In genomic region chr21:42892931-42893660, GRCh38 we compare ENCODE assay signal across 1 cellular context.
A peak's percentile ranks its signal among the peaks of the same experiment; 100 is the strongest.
TF ChIP-seq lines count a peak whose summit lies in the region.

Gene NDUFV3, plus strand, starts transcription at chr21:42893309. Its CDS starts 25 bp downstream, at chr21:42893334.

TF ChIP-seq in HepG2, 621 proteins besides CTCF, POLR2A, EP300 and RAD21 (continued from another document and continues in another):
- TF ChIP-seq SKIL (CRISPR knock-in tag; IDR thresholded peaks at IDR 0.05; ENCODE audit: borderline replicate concordance) (no peak), NFE2L2 (IDR thresholded peaks at IDR 0.05; ENCODE audit: low read length) (no peak), LCORL (IDR thresholded peaks at IDR 0.05) (no peak), LCORL (CRISPR knock-in tag; IDR thresholded peaks at IDR 0.05) (peak; percentile 51), ZNF235 (CRISPR knock-in tag; IDR thresholded peaks at IDR 0.05; ENCODE audit: borderline replicate concordance) (peak; percentile 90; the same call in 1 of the 2 replicates), SATB2 (CRISPR knock-in tag; IDR thresholded peaks at IDR 0.05) (no peak), POLR2AphosphoS5 (IDR thresholded peaks at IDR 0.05; ENCODE audit: low read depth, low read length) (peak; percentile 89), ZBTB44 (CRISPR knock-in tag; IDR thresholded peaks at IDR 0.05) (0 out of 2 replicates have a peak, but pooled peaks have one; percentile 44), MAFK (conservative IDR thresholded peaks at IDR 0.05 in 1 of 2, IDR thresholded peaks at IDR 0.05 in 1 of 2; ENCODE audit: low read length in 2 of 2) (no peak), NR3C1 (CRISPR knock-in tag; IDR thresholded peaks at IDR 0.05) (no peak), REPIN1 (CRISPR knock-in tag; IDR thresholded peaks at IDR 0.05; ENCODE audit: borderline replicate concordance, low read depth) (peak; percentile 25; the same call in 1 of the 2 replicates), SNAPC2 (CRISPR knock-in tag; IDR thresholded peaks at IDR 0.05) (peak; percentile 61; the same call in 1 of the 2 replicates), ZFP1 (CRISPR knock-in tag; IDR thresholded peaks at IDR 0.05) (no peak), ZNF367 (CRISPR knock-in tag; IDR thresholded peaks at IDR 0.05; ENCODE audit: borderline replicate concordance) (peak; percentile 66; the same call in 1 of the 2 replicates), NR2F6 (IDR thresholded peaks at IDR 0.05) (no peak), NR2F6 (CRISPR knock-in tag; IDR thresholded peaks at IDR 0.05) (peak; percentile 30; the same call in 1 of the 2 replicates), AHR (CRISPR knock-in tag; IDR thresholded peaks at IDR 0.05) (peak; percentile 57; the same call in 1 of the 2 replicates), FOSL2 (CRISPR knock-in tag; IDR thresholded peaks at IDR 0.05) (no peak; the same call in 1 of the 2 replicates), ZNF788 (CRISPR knock-in tag; IDR thresholded peaks at IDR 0.05; ENCODE audit: borderline replicate concordance) (peak; percentile 62; the same call in 1 of the 2 replicates), ARNT (IDR thresholded peaks at IDR 0.05) (no peak), ZNF652 (CRISPR knock-in tag; IDR thresholded peaks at IDR 0.05; ENCODE audit: borderline replicate concordance, low read depth) (no peak), HDAC6 (IDR thresholded peaks at IDR 0.05; ENCODE audit: low read depth, low read length) (no peak), ZNF180 (CRISPR knock-in tag; IDR thresholded peaks at IDR 0.05; ENCODE audit: borderline replicate concordance, low read depth) (0 out of 2 replicates have a peak, but pooled peaks have one; percentile 78), ZBTB10 (CRISPR knock-in tag; IDR thresholded peaks at IDR 0.05; ENCODE audit: borderline replicate concordance) (0 out of 2 replicates have a peak, but pooled peaks have one; percentile 55), ZNF503 (CRISPR knock-in tag; IDR thresholded peaks at IDR 0.05) (peak; percentile 48; the same call in 1 of the 2 replicates), ZZZ3 (CRISPR knock-in tag; IDR thresholded peaks at IDR 0.05; ENCODE audit: borderline replicate concordance) (peak; percentile 55; the same call in 1 of the 2 replicates), AKNA (CRISPR knock-in tag; IDR thresholded peaks at IDR 0.05; ENCODE audit: borderline replicate concordance) (0 out of 2 replicates have a peak, but pooled peaks have one; percentile 82), FOXO1 (CRISPR knock-in tag; IDR thresholded peaks at IDR 0.05) (no peak), ETS1 (CRISPR knock-in tag; IDR thresholded peaks at IDR 0.05) (peak; percentile 76; the same call in 1 of the 2 replicates), ZSCAN30 (CRISPR knock-in tag; IDR thresholded peaks at IDR 0.05) (peak; percentile 82; the same call in 1 of the 2 replicates), ZNF276 (CRISPR knock-in tag; IDR thresholded peaks at IDR 0.05; ENCODE audit: low read depth) (0 out of 2 replicates have a peak, but pooled peaks have one; percentile 62), SRSF1 (optimal IDR thresholded peaks at IDR 0.05; ENCODE audit: low read depth, low read length) (peak; percentile 86), SUZ12 (IDR thresholded peaks at IDR 0.05; ENCODE audit: low read depth, low read length) (no peak), JARID2 (CRISPR knock-in tag; IDR thresholded peaks at IDR 0.05; ENCODE audit: insufficient replicate concordance) (no peak), SCMH1 (CRISPR knock-in tag; IDR thresholded peaks at IDR 0.05; ENCODE audit: borderline replicate concordance) (no peak), ZSCAN25 (CRISPR knock-in tag; IDR thresholded peaks at IDR 0.05) (0 out of 2 replicates have a peak, but pooled peaks have one; percentile 17), ETV6 (CRISPR knock-in tag; conservative IDR thresholded peaks at IDR 0.05) (peak; percentile 14; the same call in 1 of the 2 replicates), IRX3 (CRISPR knock-in tag; IDR thresholded peaks at IDR 0.05; ENCODE audit: borderline replicate concordance, low read depth) (no peak; the same call in 1 of the 2 replicates), GRHL1 (CRISPR knock-in tag; conservative IDR thresholded peaks at IDR 0.05) (no peak), ZKSCAN1 (IDR thresholded peaks at IDR 0.05; ENCODE audit: low read length) (no peak), SRY (CRISPR knock-in tag; IDR thresholded peaks at IDR 0.05) (peak; percentile 87; the same call in 1 of the 2 replicates), ISX (CRISPR knock-in tag; conservative IDR thresholded peaks at IDR 0.05) (peak; percentile 89), ZFP41 (CRISPR knock-in tag; IDR thresholded peaks at IDR 0.05; ENCODE audit: borderline replicate concordance) (no peak)
